In the genomic region with DNA sequence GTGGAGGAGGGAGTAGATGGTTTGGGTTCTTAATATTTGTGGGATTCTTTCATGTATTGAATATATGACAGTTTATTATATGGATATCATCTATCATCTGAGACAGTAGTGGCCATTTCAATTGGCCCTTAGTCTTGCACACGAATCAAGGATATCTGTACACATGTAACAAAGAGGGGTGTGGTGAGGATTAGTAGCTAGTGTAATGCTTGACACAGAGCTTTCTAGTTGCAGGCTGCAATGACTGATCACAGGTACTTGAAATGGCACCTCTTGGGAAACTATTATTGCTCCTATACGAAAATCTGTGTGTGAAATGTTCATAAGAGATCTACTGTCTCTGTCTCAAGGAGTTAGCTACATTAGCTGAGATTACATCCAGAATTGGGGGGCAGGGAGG, we compare ENCODE assay signal across 23 cellular contexts. TPM values are rescaled to one million over a fixed set of nuclear protein-coding genes. Genes with fewer than 3 reads are reported as not detected.
"Had no signal": no experiment of that assay in that cellular context is flagged by ENCODE, and none has a peak within 500 bp of the region (broad histone marks: within the 10 kb centered on the region; RNA-seq: fewer than 3 reads in every experiment).

No MANE protein-coding gene starts in this region.

- H3K4me2 ChIP-seq: KMS-11, SK-N-SH had no signal

- ATAC-seq: HepG2, K562, T-cell had no signal

- DNase-seq: Kasumi-1, MM.1S, NCI-H1092 treated with DMSO at 0.1 percent for 48 hours, NCI-H1436, NCI-H187, NCI-H2029, NCI-H2081 treated with DMSO at 0.1 percent for 48 hours, NCI-H2171, NCI-H226, NCI-H446, NCI-H510A, NCI-H526, NCI-H774, SHP77, SK-N-SH, SW 1271, T-cell had no signal

- H3K36me3 Mint-ChIP-seq: T-cell had no signal

- H3K9me3 ChIP-seq: SK-N-SH had no signal

- H3K9me3 Mint-ChIP-seq: IgD-negative memory B cell, T-cell had no signal

- H3K27ac Mint-ChIP-seq: IgD-negative memory B cell, T-cell had no signal

- H3K4me1 Mint-ChIP-seq: IgD-negative memory B cell, T-cell had no signal

- H3K4me3 ChIP-seq: K562 had no signal

- H3K4me3 Mint-ChIP-seq: IgD-negative memory B cell, T-cell had no signal

- H3K27ac ChIP-seq: KMS-11, RWPE1 had no signal

- H3K9ac ChIP-seq: KMS-11, SK-N-SH had no signal

RNA-seq across cellular contexts. Expression of a gene that starts 12.8 kb away (rescaled TPM):
- total RNA-seq: OCI-LY7 had no signal
- polyA plus RNA-seq: IgD-negative memory B cell had no signal

RNA-seq across cellular contexts. Expression of a gene that starts 31.2 kb away (rescaled TPM):
- total RNA-seq: HepG2, K562, OCI-LY7, T-cell had no signal
- polyA plus RNA-seq: IgD-negative memory B cell, K562 had no signal
